ENCODE assay signal across 18 cellular contexts in the genomic region with DNA sequence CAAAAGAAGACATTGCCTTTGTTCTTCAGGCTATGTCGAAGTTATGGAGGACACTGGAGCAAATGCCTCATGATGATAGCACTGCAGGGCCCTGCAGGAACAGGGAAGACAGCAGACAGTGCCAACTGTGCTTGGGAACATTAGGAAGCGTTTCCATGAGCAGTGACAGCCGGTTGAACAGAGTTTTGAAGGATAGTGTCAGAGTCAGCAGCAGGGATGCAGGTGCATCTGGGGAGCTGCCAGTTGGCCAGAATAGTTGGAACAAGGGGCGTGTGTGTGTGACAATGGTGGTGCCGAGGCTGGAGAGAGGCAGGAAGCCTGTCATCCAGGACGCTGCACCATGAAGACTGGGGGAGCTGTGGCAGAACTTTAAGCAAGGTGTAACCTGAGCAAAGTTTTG.
DNase-seq lines count a peak whose midpoint lies in the region; ATAC-seq and TF ChIP-seq lines count a peak whose summit lies in the region.
"Had no signal": no experiment of that assay in that cellular context is flagged by ENCODE, and none has a peak within 500 bp of the region (broad histone marks: within the 10 kb centered on the region; RNA-seq: fewer than 3 reads in every experiment).

No MANE protein-coding gene starts in this region.

- CTCF ChIA-PET in SK-N-SH (lab: Yijun Ruan, JAX): interaction anchor here (1.4 kb wide), 1 partner anchor 59 kb away, joined by 3 read pairs; no protein-coding TSS in a partner anchor

- peak; percentile 66 for ATAC-seq in left ventricle myocardium superior

- H3F3A ChIP-seq in SK-N-SH (replicated peaks; ENCODE audit: insufficient read depth): peaks cover 6% of the 10 kb centered on the region

- H3K27me3 ChIP-seq in SK-N-SH (ENCODE audit: insufficient read depth): no peaks in the 10 kb centered on the region
- H3K27me3 ChIP-seq: BLaER1 had no signal

- POLR2A ChIA-PET in SK-N-SH (lab: Yijun Ruan, JAX): no interaction called here

- 69% methylated on average over 6 of the region's 6 CpGs for WGBS in SK-N-SH (ENCODE audit: low lambda C conversion rate)

- H3K9ac ChIP-seq in SK-N-SH: no peak overlapping the region
- H3K9ac ChIP-seq: BLaER1 had no signal

- DNase-seq in G401 (ENCODE audit: low spot score) (peak; percentile 94), cerebellar cortex (ENCODE audit: low spot score) (peak; percentile 92), left ventricle myocardium superior (peak; percentile 53), pons (ENCODE audit: low spot score) (peak; percentile 24), SK-N-SH (no peak), DMS153 treated with DMSO at 0.1 percent for 48 hours (lab: John Stamatoyannopoulos, UW; ENCODE audit: unreplicated experiment) (no peak), posterior vena cava (ENCODE audit: low spot score) (no peak)
- DNase-seq: CD4-positive, alpha-beta T cell; COR-L47; DMS 273 treated with DMSO at 0.1 percent for 48 hours; Kasumi-1; NCI-H1694 treated with DMSO at 0.1 percent for 48 hours; NCI-H2081 treated with DMSO at 0.1 percent for 48 hours; NCI-H2171 treated with DMSO at 0.1 percent for 48 hours; NCI-H524 treated with DMSO at 0.1 percent for 48 hours; NCI-H82; OCI-M1 had no signal

- no peak overlapping the region for H3K4me2 ChIP-seq in SK-N-SH
- H3K4me2 ChIP-seq: BLaER1 had no signal

- intact Hi-C loops in left ventricle myocardium superior (cut with micrococcal nuclease): no loop called here
- intact Hi-C loops in posterior vena cava (cut with DNase I): loop anchor here in 1 of 2 donors (10.0 kb wide), 1 partner anchor 231 kb away; no protein-coding TSS in a partner anchor

- no peak overlapping the region for H2AFZ ChIP-seq in SK-N-SH (ENCODE audit: low read depth)

- no peak overlapping the region for H3K4me3 ChIP-seq in SK-N-SH (ENCODE audit: low read depth in 2 of 2, low read length in 1 of 2)
- H3K4me3 ChIP-seq: BLaER1 had no signal

- no peak for TF ChIP-seq EP300 in SK-N-SH (IDR thresholded peaks at IDR 0.05; ENCODE audit: borderline replicate concordance in 1 of 2, low read depth in 1 of 2, low read length in 1 of 2)

- no peak overlapping the region for H3K27ac ChIP-seq in SK-N-SH (ENCODE audit: low read depth in 2 of 2, low read length in 1 of 2)
- H3K27ac ChIP-seq: BLaER1 had no signal

- TF ChIP-seq RAD21 in SK-N-SH (IDR thresholded peaks at IDR 0.05; ENCODE audit: low read length): no peak

- TF ChIP-seq CTCF in SK-N-SH (IDR thresholded peaks at IDR 0.05): no peak

- no peaks in the 10 kb centered on the region for H3K9me3 ChIP-seq in SK-N-SH

- H3K4me1 ChIP-seq in SK-N-SH (ENCODE audit: control insufficient read depth in 1 of 2, insufficient read depth in 2 of 2, low read depth in 1 of 2, low read length in 1 of 2): peaks cover 0 to 4% of the 10 kb centered on the region in 2 experiments; a peak in 2 of 4 replicates

- H3K9me2 ChIP-seq in SK-N-SH: no peaks in the 10 kb centered on the region

- no peaks in the 10 kb centered on the region for H4K20me1 ChIP-seq in SK-N-SH (ENCODE audit: insufficient read depth)
- H4K20me1 ChIP-seq: BLaER1 had no signal

- in situ Hi-C loops in G401 (cut with HindIII; ENCODE audit: low sequenced_read_pairs): no loop called here

- no peaks in the 10 kb centered on the region for H3K79me2 ChIP-seq in SK-N-SH (ENCODE audit: insufficient read depth)

- H3K36me3 ChIP-seq in SK-N-SH (replicated peaks in 1 of 2; ENCODE audit: control insufficient read depth in 1 of 2, insufficient read depth in 2 of 2, low read length in 1 of 2): no peaks in the 10 kb centered on the region
- H3K36me3 ChIP-seq: BLaER1 had no signal

TF ChIP-seq in SK-N-SH, 30 proteins besides CTCF, POLR2A, EP300 and RAD21:
- no peak for TF ChIP-seq TCF12 (IDR thresholded peaks at IDR 0.05)
- TF ChIP-seq JUND (IDR thresholded peaks at IDR 0.05): no peak
- TF ChIP-seq RXRA (IDR thresholded peaks at IDR 0.05; ENCODE audit: borderline replicate concordance, low read depth): no peak
- TF ChIP-seq, protein P1, sequence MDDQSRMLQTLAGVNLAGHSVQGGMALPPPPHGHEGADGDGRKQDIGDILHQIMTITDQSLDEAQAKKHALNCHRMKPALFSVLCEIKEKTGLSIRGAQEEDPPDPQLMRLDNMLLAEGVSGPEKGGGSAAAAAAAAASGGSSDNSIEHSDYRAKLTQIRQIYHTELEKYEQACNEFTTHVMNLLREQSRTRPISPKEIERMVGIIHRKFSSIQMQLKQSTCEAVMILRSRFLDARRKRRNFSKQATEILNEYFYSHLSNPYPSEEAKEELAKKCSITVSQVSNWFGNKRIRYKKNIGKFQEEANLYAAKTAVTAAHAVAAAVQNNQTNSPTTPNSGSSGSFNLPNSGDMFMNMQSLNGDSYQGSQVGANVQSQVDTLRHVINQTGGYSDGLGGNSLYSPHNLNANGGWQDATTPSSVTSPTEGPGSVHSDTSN (IDR thresholded peaks at IDR 0.05): no peak
- TF ChIP-seq RFX5 (IDR thresholded peaks at IDR 0.05; ENCODE audit: low read length): no peak
- TF ChIP-seq, protein P2, sequence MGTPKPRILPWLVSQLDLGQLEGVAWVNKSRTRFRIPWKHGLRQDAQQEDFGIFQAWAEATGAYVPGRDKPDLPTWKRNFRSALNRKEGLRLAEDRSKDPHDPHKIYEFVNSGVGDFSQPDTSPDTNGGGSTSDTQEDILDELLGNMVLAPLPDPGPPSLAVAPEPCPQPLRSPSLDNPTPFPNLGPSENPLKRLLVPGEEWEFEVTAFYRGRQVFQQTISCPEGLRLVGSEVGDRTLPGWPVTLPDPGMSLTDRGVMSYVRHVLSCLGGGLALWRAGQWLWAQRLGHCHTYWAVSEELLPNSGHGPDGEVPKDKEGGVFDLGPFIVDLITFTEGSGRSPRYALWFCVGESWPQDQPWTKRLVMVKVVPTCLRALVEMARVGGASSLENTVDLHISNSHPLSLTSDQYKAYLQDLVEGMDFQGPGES (IDR thresholded peaks at IDR 0.05; ENCODE audit: low read depth, low read length): no peak
- TF ChIP-seq MAX (IDR thresholded peaks at IDR 0.05; ENCODE audit: low read depth): no peak
- no peak for TF ChIP-seq FOXJ3 (CRISPR knock-in tag; IDR thresholded peaks at IDR 0.05)
- no peak for TF ChIP-seq YY1 (IDR thresholded peaks at IDR 0.05; ENCODE audit: low read depth)
- no peak for TF ChIP-seq TEAD4 (IDR thresholded peaks at IDR 0.05; ENCODE audit: borderline replicate concordance, insufficient read depth)
- no peak for TF ChIP-seq NFIC (IDR thresholded peaks at IDR 0.05; ENCODE audit: borderline replicate concordance)
- TF ChIP-seq ZBTB33 (IDR thresholded peaks at IDR 0.05; ENCODE audit: borderline replicate concordance, low read depth): no peak
- TF ChIP-seq FOSL2 (IDR thresholded peaks at IDR 0.05; ENCODE audit: borderline replicate concordance, low read depth): no peak
- TF ChIP-seq RCOR1 (IDR thresholded peaks at IDR 0.05; ENCODE audit: low read length): no peak
- TF ChIP-seq EZH2phosphoT487 (IDR thresholded peaks at IDR 0.05; ENCODE audit: borderline replicate concordance, low read depth): no peak
- TF ChIP-seq MXI1 (IDR thresholded peaks at IDR 0.05; ENCODE audit: low read depth, low read length): no peak
- TF ChIP-seq USF2 (IDR thresholded peaks at IDR 0.05; ENCODE audit: borderline replicate concordance, low read depth, low read length): no peak
- TF ChIP-seq GABPA (IDR thresholded peaks at IDR 0.05; ENCODE audit: low read depth): no peak
TF ChIP-seq in SK-N-SH: peak in this region for 0.

Comparison
In these comparisons a context has a peak if more than half of its experiments do, and no peak if none do; other contexts are left out.
1. DNase-seq: peak in G401 (single experiment), cerebellar cortex (single experiment), left ventricle myocardium superior (single experiment) and pons (single experiment); none in SK-N-SH (single experiment), DMS153 treated with DMSO at 0.1 percent for 48 hours (single experiment) and posterior vena cava (single experiment).